Comparison of ENCODE assay signal across 9 cellular contexts in genomic region chr10:100518761-100519241, GRCh38. TPM values are rescaled to one million over a fixed set of nuclear protein-coding genes. Genes with fewer than 3 reads are reported as not detected.
DNase-seq lines count a peak whose midpoint lies in the region; ATAC-seq and TF ChIP-seq lines count a peak whose summit lies in the region.
"Had no signal": no experiment of that assay in that cellular context is flagged by ENCODE, and none has a peak within 500 bp of the region (broad histone marks: within the 10 kb centered on the region; RNA-seq: fewer than 3 reads in every experiment).

No MANE protein-coding gene starts in this region.

- no peaks in the 10 kb centered on the region for H3K27me3 Mint-ChIP-seq in activated T-cell treated with anti-CD3 and anti-CD28 coated beads, Interleukin-2, amount 50 U/mL, for 4 hours (ENCODE audit: low read depth)

- DNase-seq in Ammon's horn (ENCODE audit: low spot score) (peak; percentile 76), H4 (ENCODE audit: low spot score) (peak; percentile 52), NCI-H82 treated with DMSO at 0.1 percent for 48 hours (lab: John Stamatoyannopoulos, UW; ENCODE audit: unreplicated experiment) (peak; percentile 54), esophagus muscularis mucosa (ENCODE audit: extremely low spot score) (no peak), testis (peak; percentile 84)
- peak; percentile 59 for DNase-seq in activated T-cell treated with anti-CD3 and anti-CD28 coated beads, Interleukin-2, amount 50 U/mL, for 4 hours

- H3K4me1 ChIP-seq in esophagus muscularis mucosa: peaks cover 14 to 21% (median 19%) of the 10 kb centered on the region in 4 donors
- H3K4me1 ChIP-seq in muscle layer of duodenum (ENCODE audit: control insufficient read depth in 1 of 2, insufficient read depth in 2 of 2, low read length in 2 of 2): peaks cover 0 to 7% of the 10 kb centered on the region in 2 donors
- H3K4me1 ChIP-seq in testis: peaks cover 12% of the 10 kb centered on the region

- TF ChIP-seq CTCF in esophagus muscularis mucosa (IDR thresholded peaks at IDR 0.05) (peak; percentile 63 to 72 (median 63)), testis (IDR thresholded peaks at IDR 0.05) (peak; percentile 73 to 79 (median 75))

- peak; percentile 68 to 78 for ATAC-seq in activated T-cell treated with anti-CD3 and anti-CD28 coated beads, Interleukin-2, amount 50 U/mL, for 4 hours
- ATAC-seq in GM19351 (IDR thresholded peaks at IDR 0.05; ENCODE audit: unreplicated experiment): no peak

- no peak overlapping the region for H3K4me3 Mint-ChIP-seq in activated T-cell treated with anti-CD3 and anti-CD28 coated beads, Interleukin-2, amount 50 U/mL, for 4 hours

- peaks cover 9 to 36% (median 26%) of the 10 kb centered on the region in 4 donors for H3K36me3 ChIP-seq in esophagus muscularis mucosa
- peaks cover 6 to 14% of the 10 kb centered on the region in 2 donors for H3K36me3 ChIP-seq in muscle layer of duodenum (ENCODE audit: control insufficient read depth in 1 of 2, insufficient read depth in 2 of 2, low read length in 2 of 2)
- no peaks in the 10 kb centered on the region for H3K36me3 ChIP-seq in testis (ENCODE audit: low read depth, missing control alignments)

- H3K9me3 Mint-ChIP-seq in activated T-cell treated with anti-CD3 and anti-CD28 coated beads, Interleukin-2, amount 50 U/mL, for 4 hours: no peaks in the 10 kb centered on the region

- TF ChIP-seq POLR2A in esophagus muscularis mucosa (IDR thresholded peaks at IDR 0.05; ENCODE audit: low read depth) (no peak), testis (IDR thresholded peaks at IDR 0.05) (no peak)

- H3K9me3 ChIP-seq in esophagus muscularis mucosa: no peaks in the 10 kb centered on the region
- H3K9me3 ChIP-seq in muscle layer of duodenum (ENCODE audit: control insufficient read depth in 1 of 2, low read length in 2 of 2): no peaks in the 10 kb centered on the region
- no peaks in the 10 kb centered on the region for H3K9me3 ChIP-seq in testis

- intact Hi-C loops in esophagus muscularis mucosa (cut with DNase I) (loop anchor here (2.0 kb wide), 1 partner anchor 180 kb away; no protein-coding TSS in a partner anchor), testis (cut with DNase I; ENCODE audit: low total_unique reads) (no loop called here)

- WGBS in esophagus muscularis mucosa: 11% methylated on average over 7 of the region's 7 CpGs
- 6 to 8% methylated on average over 7 of the region's 7 CpGs for WGBS in testis, 2 donors

- H3K4me3 ChIP-seq in esophagus muscularis mucosa: peak overlapping the region; percentile 60 to 69 (median 65)
- peak overlapping the region; percentile 30 to 69 for H3K4me3 ChIP-seq in muscle layer of duodenum (ENCODE audit: low read depth in 1 of 2, low read length in 2 of 2)
- peak overlapping the region; percentile 61 to 65 for H3K4me3 ChIP-seq in testis

- H3K36me3 Mint-ChIP-seq in activated T-cell treated with anti-CD3 and anti-CD28 coated beads, Interleukin-2, amount 50 U/mL, for 4 hours (ENCODE audit: insufficient read depth): peaks cover 17% of the 10 kb centered on the region

- H3K27ac ChIP-seq in esophagus muscularis mucosa (replicated peaks in 1 of 4): peak overlapping the region in 3 of 4 donors; percentile 22 to 55 (median 30)
- H3K27ac ChIP-seq in muscle layer of duodenum (ENCODE audit: low read length): no peak overlapping the region
- H3K27ac ChIP-seq in testis: peak overlapping the region in 1 of 2 donors; percentile 25

- TF ChIP-seq EP300 in esophagus muscularis mucosa (IDR thresholded peaks at IDR 0.05): no peak

- H3K4me1 Mint-ChIP-seq in activated T-cell treated with anti-CD3 and anti-CD28 coated beads, Interleukin-2, amount 50 U/mL, for 4 hours (ENCODE audit: low read depth): peaks cover 9% of the 10 kb centered on the region

- H3K27me3 ChIP-seq in esophagus muscularis mucosa (no peaks in the 10 kb centered on the region), muscle layer of duodenum (ENCODE audit: low read depth, low read length) (no peaks in the 10 kb centered on the region), testis (no peaks in the 10 kb centered on the region)

RNA-seq across cellular contexts. Expression of gene SEC31B, which starts 0.9 kb away (rescaled TPM):
- 0.31 and 0.33 TPM in 2 replicates for total RNA-seq in H4 (2014; rRNA removed; shearing (Covaris generic))
- total RNA-seq in activated T-cell treated with anti-CD3 and anti-CD28 coated beads, Interleukin-2, amount 50 U/mL, for 4 hours: 1 to 10 TPM; 6.2 to 7.6 (median 6.9) TPM
- total RNA-seq in esophagus muscularis mucosa (1 to 10 TPM; 2.8 to 5.2 (median 4.1) TPM), testis (10 to 100 TPM; 32.8 to 42.0 TPM)
- 23.1 TPM for polyA plus RNA-seq in testis (ENCODE audit: insufficient read depth, low read depth, low replicate concordance)

RNA-seq across cellular contexts. Expression of gene NDUFB8, which starts 10.9 kb away (rescaled TPM):
- 184 and 195 TPM in 2 replicates for total RNA-seq in H4 (2014; rRNA removed; shearing (Covaris generic))
- total RNA-seq in activated T-cell treated with anti-CD3 and anti-CD28 coated beads, Interleukin-2, amount 50 U/mL, for 4 hours: 100 to 1,000 TPM; 261 to 286 (median 280) TPM
- 100 to 1,000 TPM; 231 to 315 (median 279) TPM for total RNA-seq in esophagus muscularis mucosa
- 100 to 1,000 TPM; 141 to 219 TPM for total RNA-seq in testis
- 150 TPM for polyA plus RNA-seq in testis (ENCODE audit: insufficient read depth, low read depth, low replicate concordance)

RNA-seq across cellular contexts. Expression of gene HIF1AN, which starts 16.9 kb away (rescaled TPM):
- total RNA-seq in H4 (2014; rRNA removed; shearing (Covaris generic)): 5.6 and 6.4 TPM in 2 replicates
- total RNA-seq in activated T-cell treated with anti-CD3 and anti-CD28 coated beads, Interleukin-2, amount 50 U/mL, for 4 hours: 10 to 100 TPM; 42.8 to 52.6 (median 48.7) TPM
- total RNA-seq in esophagus muscularis mucosa (10 to 100 TPM in 3 of 4 donors, 1 to 10 TPM in 1; 7.6 to 15.4 (median 13.6) TPM), testis (10 to 100 TPM; 30.9 to 34.3 TPM)
- polyA plus RNA-seq in testis (ENCODE audit: insufficient read depth, low read depth, low replicate concordance): 81.0 TPM

RNA-seq across cellular contexts. Expression of gene WNT8B, which starts 56.0 kb away (rescaled TPM):
- not detected in 2 replicates for total RNA-seq in H4 (2014; rRNA removed; shearing (Covaris generic))
- total RNA-seq in activated T-cell treated with anti-CD3 and anti-CD28 coated beads, Interleukin-2, amount 50 U/mL, for 4 hours: under 1 TPM in 1 of 3 donors, not detected in 2; 0.11 TPM
- total RNA-seq in esophagus muscularis mucosa: not detected
- total RNA-seq in testis: under 1 TPM in 1 of 2 donors, not detected in 1; 0.37 TPM
- 0.20 TPM for polyA plus RNA-seq in testis (ENCODE audit: insufficient read depth, low read depth, low replicate concordance)
- total RNA-seq: temporal lobe had no signal
